ENCODE assay signal across 21 cellular contexts in genomic region chr5:594241-594860, GRCh38. TPM values are rescaled to one million over a fixed set of nuclear protein-coding genes. Genes with fewer than 3 reads are reported as not detected.
DNase-seq lines count a peak whose midpoint lies in the region; ATAC-seq and TF ChIP-seq lines count a peak whose summit lies in the region.
"Had no signal": no experiment of that assay in that cellular context is flagged by ENCODE, and none has a peak within 500 bp of the region (broad histone marks: within the 10 kb centered on the region; RNA-seq: fewer than 3 reads in every experiment).

No MANE protein-coding gene starts in this region.

- DNase-seq in CD1c-positive myeloid dendritic cell (ENCODE audit: extremely low spot score): peak; percentile 77
- peak; percentile 22 for DNase-seq in KBM-7
- peak; percentile 98 for DNase-seq in NOMO-1 treated with DMSO at 0.1 percent for 48 hours (lab: John Stamatoyannopoulos, UW; ENCODE audit: unreplicated experiment)
- DNase-seq in chondrocyte (ENCODE audit: low spot score): peak; percentile 12
- no peak for DNase-seq in activated T-cell treated with anti-CD3 and anti-CD28 coated beads for 4 hours
- DNase-seq in NCI-H2081 (lab: John Stamatoyannopoulos, UW): no peak
- DNase-seq: activated CD4-positive, alpha-beta memory T cell treated with anti-CD3 and anti-CD28 coated beads, Interleukin-2, amount 10 ng/mL, durations not matched to agents 7 days and 5 days; activated naive CD4-positive, alpha-beta T cell treated with Interleukin-2 at 50 U/mL for 16 hours; amygdala; CD8-positive, alpha-beta T cell; dermis blood vessel endothelial cell; DMS79 treated with DMSO at 0.1 percent for 48 hours; heart right ventricle; NCI-H1436 treated with DMSO at 0.1 percent for 48 hours; NCI-H524; stimulated activated CD4-positive, alpha-beta T cell treated with anti-CD3 and anti-CD28 coated beads, Interleukin-1b, Interleukin-23, amount 100 ng/mL, for 48 hours; stimulated activated naive CD8-positive, alpha-beta T cell treated with anti-CD3 and anti-CD28 coated beads, Interleukin-15, Interleukin-2, amounts not matched to agents 100 U/mL and 50 U/mL, for 24 hours; T-helper 9 cell had no signal

- peaks cover 45% of the 10 kb centered on the region for H3K27me3 Mint-ChIP-seq in chondrocyte (ENCODE audit: low read depth)

- H3K4me1 Mint-ChIP-seq in chondrocyte (ENCODE audit: low read depth): peaks cover 23% of the 10 kb centered on the region

- no peak for TF ChIP-seq CTCF in chondrocyte (IDR thresholded peaks at IDR 0.05)

- in situ Hi-C loops in KBM-7 (cut with MboI; ENCODE audit: low pct_unique_long_range_greater_than_20kb, low sequenced_read_pairs): no loop called here

- no peak overlapping the region for H3K27ac Mint-ChIP-seq in chondrocyte (ENCODE audit: unreplicated experiment)
- H3K27ac Mint-ChIP-seq: activated CD4-positive, alpha-beta memory T cell treated with anti-CD3 and anti-CD28 coated beads, Interleukin-2, amount 10 ng/mL, durations not matched to agents 7 days and 5 days; activated T-cell treated with anti-CD3 and anti-CD28 coated beads, Interleukin-2, amount 50 U/mL, for 24 hours; CD8-positive, alpha-beta T cell; GM23338 had no signal

- no peak overlapping the region for H3K4me3 Mint-ChIP-seq in chondrocyte (ENCODE audit: unreplicated experiment)
- H3K4me3 Mint-ChIP-seq: activated CD4-positive, alpha-beta memory T cell treated with anti-CD3 and anti-CD28 coated beads, Interleukin-2, amount 10 ng/mL, durations not matched to agents 7 days and 5 days; activated T-cell treated with anti-CD3 and anti-CD28 coated beads, Interleukin-2, amount 50 U/mL, for 24 hours; CD8-positive, alpha-beta T cell; GM23338 had no signal

- H3K9me3 Mint-ChIP-seq in chondrocyte (ENCODE audit: low read depth): peaks cover 12% of the 10 kb centered on the region
- H3K9me3 Mint-ChIP-seq: activated CD4-positive, alpha-beta memory T cell treated with anti-CD3 and anti-CD28 coated beads, Interleukin-2, amount 10 ng/mL, durations not matched to agents 7 days and 5 days; CD8-positive, alpha-beta T cell; GM23338 had no signal

- no peak for ATAC-seq in HG03520 (IDR thresholded peaks at IDR 0.05; ENCODE audit: unreplicated experiment)
- ATAC-seq: CD8-positive, alpha-beta T cell; GM23338; heart right ventricle; stimulated activated naive CD8-positive, alpha-beta T cell treated with anti-CD3 and anti-CD28 coated beads, Interleukin-15, Interleukin-2, amounts not matched to agents 100 U/mL and 50 U/mL, for 24 hours had no signal

- H3K36me3 Mint-ChIP-seq in chondrocyte (ENCODE audit: low read depth): no peaks in the 10 kb centered on the region
- H3K36me3 Mint-ChIP-seq: CD8-positive, alpha-beta T cell had no signal

RNA-seq across cellular contexts. Expression of gene CEP72, which starts 17.8 kb away (rescaled TPM):
- total RNA-seq in chondrocyte: 2.7 to 4.5 TPM (median 3.3 TPM) in 3 replicates

Comparison
In these comparisons a context has a peak if more than half of its experiments do, and no peak if none do; other contexts are left out.
1. DNase-seq: peak in CD1c-positive myeloid dendritic cell (single experiment), KBM-7 (single experiment), NOMO-1 treated with DMSO at 0.1 percent for 48 hours (single experiment) and chondrocyte (single experiment); none in activated T-cell treated with anti-CD3 and anti-CD28 coated beads for 4 hours (single experiment) and NCI-H2081 (0 of 2).